1 cellular context compared by ENCODE assay signal in genomic region chr2:71306762-71307161, GRCh38.
TF ChIP-seq lines count a peak whose summit lies in the region.

No MANE protein-coding gene starts in this region.

TF ChIP-seq in HepG2, 621 proteins besides CTCF, POLR2A, EP300 and RAD21 (continued from another document):
- TF ChIP-seq PATZ1 (CRISPR knock-in tag; IDR thresholded peaks at IDR 0.05): no peak
- no peak for TF ChIP-seq SMARCE1 (IDR thresholded peaks at IDR 0.05; ENCODE audit: borderline replicate concordance)
- no peak for TF ChIP-seq RFXANK (CRISPR knock-in tag; IDR thresholded peaks at IDR 0.05)
- no peak for TF ChIP-seq THYN1 (CRISPR knock-in tag; IDR thresholded peaks at IDR 0.05; ENCODE audit: borderline replicate concordance, low read depth)
- no peak for TF ChIP-seq ZNF124 (CRISPR knock-in tag; IDR thresholded peaks at IDR 0.05)
- no peak for TF ChIP-seq WIZ (CRISPR knock-in tag; IDR thresholded peaks at IDR 0.05)
- TF ChIP-seq ZNF274 (CRISPR knock-in tag; IDR thresholded peaks at IDR 0.05): no peak
- no peak for TF ChIP-seq CSRNP1 (CRISPR knock-in tag; IDR thresholded peaks at IDR 0.05)
TF ChIP-seq in HepG2: peak in this region for 0.
